ENCODE assay signal across 8 cellular contexts in the genomic region with DNA sequence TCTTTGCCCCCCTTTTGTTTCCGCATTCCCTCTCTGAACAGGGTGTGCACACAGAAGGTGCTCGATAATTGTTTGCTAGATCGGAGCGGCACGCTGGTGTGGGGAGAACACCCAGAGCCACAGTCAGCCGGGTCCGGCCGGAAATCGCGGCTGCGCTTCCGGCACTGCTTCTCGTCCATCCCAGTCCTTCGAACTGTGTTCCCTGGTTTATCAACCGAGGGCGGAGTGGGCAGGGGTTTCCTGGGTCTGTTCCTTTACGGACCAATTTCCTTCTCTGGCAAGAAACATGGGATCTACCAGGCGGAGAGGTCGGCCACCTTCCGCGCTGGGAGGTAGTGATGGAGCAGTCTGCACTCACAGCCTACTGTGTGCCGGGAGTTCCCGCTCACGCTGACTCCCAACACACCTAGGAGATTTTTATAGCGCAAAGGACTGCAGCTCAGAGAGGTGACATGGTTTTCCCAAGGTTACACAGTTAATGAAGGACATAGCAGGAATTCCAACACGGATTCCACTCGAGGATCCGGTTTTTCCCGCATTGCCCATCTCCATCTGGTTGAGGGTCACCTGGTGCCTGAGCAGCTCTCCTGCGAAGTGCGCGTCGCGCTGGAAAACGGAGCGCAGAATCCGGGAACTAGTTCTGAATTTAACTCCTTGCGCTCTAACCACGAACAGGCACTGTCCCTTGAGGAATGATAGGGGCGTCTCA. TPM values are rescaled to one million over a fixed set of nuclear protein-coding genes. Genes with fewer than 3 reads are reported as not detected.
DNase-seq lines count a peak whose midpoint lies in the region; ATAC-seq and TF ChIP-seq lines count a peak whose summit lies in the region.

No MANE protein-coding gene starts in this region.

- H2AFZ ChIP-seq in H9 (ENCODE audit: low read length) (no peak overlapping the region), neural cell (ENCODE audit: low read depth, low read length) (no peak overlapping the region)

- TF ChIP-seq EP300 in neural cell (conservative IDR thresholded peaks at IDR 0.05; ENCODE audit: poor library complexity, severe bottlenecking): no peak

- peaks cover 14% of the 10 kb centered on the region for H3K4me1 ChIP-seq in CD4-positive, CD25-positive, alpha-beta regulatory T cell (ENCODE audit: control insufficient read depth, insufficient read depth, low read length, poor library complexity, severe bottlenecking)
- H3K4me1 ChIP-seq in H9 (ENCODE audit: insufficient read depth, low read length): no peaks in the 10 kb centered on the region

- no peaks in the 10 kb centered on the region for H3K9me2 ChIP-seq in neural cell (ENCODE audit: insufficient read depth, low read length)

- no peak overlapping the region for H3K23ac ChIP-seq in H9 (ENCODE audit: insufficient read length, low read depth, low read length)

- H3K4me2 ChIP-seq in H9 (ENCODE audit: insufficient read depth, insufficient read length, low read length) (peak overlapping the region; percentile 41), neural cell (ENCODE audit: low read length) (no peak overlapping the region)

- H4K20me1 ChIP-seq in H9 (ENCODE audit: control insufficient read depth, insufficient read depth, insufficient read length) (peaks cover 11% of the 10 kb centered on the region), neural cell (ENCODE audit: insufficient read depth) (no peaks in the 10 kb centered on the region)

- H3K79me2 ChIP-seq in H9 (ENCODE audit: insufficient read depth, low read length) (no peaks in the 10 kb centered on the region), neural cell (replicated peaks; ENCODE audit: insufficient read depth, low read length) (no peaks in the 10 kb centered on the region)

- no peaks in the 10 kb centered on the region for H3K36me3 Mint-ChIP-seq in CD4-positive, CD25-positive, alpha-beta regulatory T cell
- H3K36me3 Mint-ChIP-seq in H9 (ENCODE audit: insufficient read depth in 1 of 3, low read depth in 3 of 3) (peaks cover 0 to 2% (median 0%) of the 10 kb centered on the region in 3 experiments; a peak in 2 of 7 replicates), chondrocyte (ENCODE audit: low read depth) (peaks cover 8% of the 10 kb centered on the region)

- no peak overlapping the region for H2BK20ac ChIP-seq in H9 (ENCODE audit: low read depth, low read length, poor library complexity, severe bottlenecking)

- no peaks in the 10 kb centered on the region for H3K9me3 ChIP-seq in CD4-positive, CD25-positive, alpha-beta regulatory T cell (ENCODE audit: control insufficient read depth in 2 of 2, low read length in 2 of 2)
- H3K9me3 ChIP-seq in H9 (ENCODE audit: control insufficient read depth, low read depth, low read length) (no peaks in the 10 kb centered on the region), neural cell (ENCODE audit: low read length) (no peaks in the 10 kb centered on the region)

- H3K23me2 ChIP-seq in H9 (ENCODE audit: insufficient read length, low read depth, low read length, poor library complexity, severe bottlenecking): no peaks in the 10 kb centered on the region

- H3K27me3 ChIP-seq in CD4-positive, CD25-positive, alpha-beta regulatory T cell (ENCODE audit: control insufficient read depth, insufficient read depth, low read length): peaks cover 47% of the 10 kb centered on the region
- H3K27me3 ChIP-seq in H9 (ENCODE audit: insufficient read depth, low read length) (peaks cover 99% of the 10 kb centered on the region), neural cell (ENCODE audit: insufficient read depth, low read depth, low read length) (peaks cover 100% of the 10 kb centered on the region)

- no peak overlapping the region for H2AK5ac ChIP-seq in H9 (ENCODE audit: insufficient read length, low read length)

- TF ChIP-seq CTCF in H9 (conservative IDR thresholded peaks at IDR 0.05): no peak
- TF ChIP-seq CTCF in chondrocyte (IDR thresholded peaks at IDR 0.05): no peak
- TF ChIP-seq CTCF in neural cell (IDR thresholded peaks at IDR 0.05; ENCODE audit: poor library complexity, severe bottlenecking): no peak
- no peak for TF ChIP-seq CTCF in RWPE1 (conservative IDR thresholded peaks at IDR 0.05; ENCODE audit: low read depth)

- WGBS in H9 (ENCODE audit: extremely low coverage, insufficient read length, low lambda C conversion rate): no CpG with 5 or more reads among the region's 40 CpGs

- POLR2A ChIA-PET in RWPE1 (lab: Yijun Ruan, JAX; ENCODE audit: low non-redundant PET): no interaction called here

- H3K4ac ChIP-seq in H9 (ENCODE audit: low read depth, low read length): no peak overlapping the region

- no peaks in the 10 kb centered on the region for H3K79me1 ChIP-seq in H9 (ENCODE audit: insufficient read depth, low read depth, low read length, poor library complexity, severe bottlenecking)

- H3K27ac ChIP-seq in CD4-positive, CD25-positive, alpha-beta regulatory T cell (ENCODE audit: insufficient read depth, low read length, poor library complexity, severe bottlenecking): no peak overlapping the region
- H3K27ac ChIP-seq in H9 (ENCODE audit: insufficient read length, low read depth, low read length) (no peak overlapping the region), neural cell (ENCODE audit: low read length) (no peak overlapping the region), RWPE1 (no peak overlapping the region)

- H3K9me3 Mint-ChIP-seq in CD4-positive, CD25-positive, alpha-beta regulatory T cell: peaks cover 0 to 1% (median 0%) of the 10 kb centered on the region in 7 donors
- H3K9me3 Mint-ChIP-seq in H9: peaks cover 0 to 13% of the 10 kb centered on the region in 2 experiments; a peak in 4 of 5 replicates
- H3K9me3 Mint-ChIP-seq in chondrocyte (ENCODE audit: low read depth): no peaks in the 10 kb centered on the region

- H4K5ac ChIP-seq in H9 (ENCODE audit: insufficient read length, low read depth, low read length): no peak overlapping the region

- H2BK120ac ChIP-seq in H9 (ENCODE audit: low read depth, low read length, poor library complexity, severe bottlenecking): no peak overlapping the region

- ATAC-seq in CD4-positive, CD25-positive, alpha-beta regulatory T cell (ENCODE audit: low read depth in 2 of 2): no peak
- ATAC-seq in GM19035 (IDR thresholded peaks at IDR 0.05; ENCODE audit: unreplicated experiment) (no peak), HG02870 (IDR thresholded peaks at IDR 0.05; ENCODE audit: unreplicated experiment) (no peak), HG02588 (IDR thresholded peaks at IDR 0.05; ENCODE audit: unreplicated experiment) (no peak)

- H3K4me1 Mint-ChIP-seq in CD4-positive, CD25-positive, alpha-beta regulatory T cell: peaks cover 0 to 27% (median 9%) of the 10 kb centered on the region in 4 donors
- H3K4me1 Mint-ChIP-seq in H9: peaks cover 18 to 48% of the 10 kb centered on the region in 2 experiments
- H3K4me1 Mint-ChIP-seq in chondrocyte (ENCODE audit: low read depth): peaks cover 38% of the 10 kb centered on the region

- H3K4me3 ChIP-seq in CD4-positive, CD25-positive, alpha-beta regulatory T cell (ENCODE audit: low read depth, low read length): peak overlapping the region; percentile 32
- H3K4me3 ChIP-seq in neural cell (ENCODE audit: low read length): peak overlapping the region; percentile 53

- no peak overlapping the region for H3T11ph ChIP-seq in H9 (ENCODE audit: low read length)

- CTCF ChIA-PET in RWPE1 (lab: Yijun Ruan, JAX): interaction anchor here (0.6 to 0.7 kb wide), 2 partner anchors 8 to 13 kb away, joined by 3 to 4 read pairs; no protein-coding TSS in a partner anchor

- no peak overlapping the region for H2BK5ac ChIP-seq in H9 (ENCODE audit: insufficient read length, low read length)

- no peak overlapping the region for H3K14ac ChIP-seq in H9 (ENCODE audit: insufficient read depth, low read length)

- H3K56ac ChIP-seq in H9 (ENCODE audit: insufficient read length, low read depth, low read length): no peak overlapping the region

- DNase-seq in CD4-positive, CD25-positive, alpha-beta regulatory T cell: no peak
- no peak for DNase-seq in H9
- DNase-seq in chondrocyte (ENCODE audit: low spot score): no peak
- no peak for DNase-seq in RWPE1 (ENCODE audit: low spot score)

- H4K91ac ChIP-seq in H9 (ENCODE audit: insufficient read length, low read depth, low read length): no peak overlapping the region

- H3K18ac ChIP-seq in H9 (ENCODE audit: insufficient read length, low read depth, low read length): no peak overlapping the region

- peak overlapping the region in 3 of 4 donors; percentile 59 to 87 (median 66) for H3K4me3 Mint-ChIP-seq in CD4-positive, CD25-positive, alpha-beta regulatory T cell
- H3K4me3 Mint-ChIP-seq in H9 (peak overlapping the region; percentile 51 to 79), chondrocyte (ENCODE audit: unreplicated experiment) (peak overlapping the region; percentile 89)

- H3K36me3 ChIP-seq in CD4-positive, CD25-positive, alpha-beta regulatory T cell (ENCODE audit: control insufficient read depth, insufficient read depth, low read length): no peaks in the 10 kb centered on the region
- H3K36me3 ChIP-seq in neural cell (ENCODE audit: insufficient read depth, low read length): no peaks in the 10 kb centered on the region

- H4K8ac ChIP-seq in H9 (replicated peaks; ENCODE audit: insufficient read length, low read depth, low read length): no peak overlapping the region

- peaks cover 71% of the 10 kb centered on the region for H3K27me3 Mint-ChIP-seq in CD4-positive, CD25-positive, alpha-beta regulatory T cell
- H3K27me3 Mint-ChIP-seq in H9 (ENCODE audit: low read depth) (no peaks in the 10 kb centered on the region; the same call in none of the 2 replicates), chondrocyte (ENCODE audit: low read depth) (peaks cover 61% of the 10 kb centered on the region)

- TF ChIP-seq RAD21 in neural cell (conservative IDR thresholded peaks at IDR 0.05): no peak

- H3F3A ChIP-seq in neural cell (ENCODE audit: insufficient read depth, low read length, poor library complexity, severe bottlenecking): no peaks in the 10 kb centered on the region

- peak overlapping the region in 1 of 3 donors; percentile 86 for H3K27ac Mint-ChIP-seq in CD4-positive, CD25-positive, alpha-beta regulatory T cell
- H3K27ac Mint-ChIP-seq in H9 (no peak overlapping the region), chondrocyte (ENCODE audit: unreplicated experiment) (no peak overlapping the region)

- no peak overlapping the region for H2BK12ac ChIP-seq in H9 (ENCODE audit: insufficient read length, low read depth, low read length)

- no peak overlapping the region for H3K9ac ChIP-seq in H9 (ENCODE audit: extremely low read depth, insufficient read length, low read length)
- H3K9ac ChIP-seq in neural cell (ENCODE audit: low read length): no peak overlapping the region

- H2BK15ac ChIP-seq in H9 (ENCODE audit: low read depth, low read length): no peak overlapping the region

TF ChIP-seq in neural cell, 6 proteins besides CTCF, POLR2A, EP300 and RAD21 (continues in another document):
- TF ChIP-seq TAF1 (IDR thresholded peaks at IDR 0.05; ENCODE audit: low read depth): no peak

RNA-seq across cellular contexts. Expression of a gene that starts 6.8 kb away (rescaled TPM):
- 0.54 TPM for total RNA-seq in CD4-positive, CD25-positive, alpha-beta regulatory T cell
- under 1 TPM in 1 of 4 donors, not detected in 3; 0.32 TPM for polyA plus RNA-seq in CD4-positive, CD25-positive, alpha-beta regulatory T cell
- total RNA-seq in H9 (2021): not detected in 2 replicates
- total RNA-seq in chondrocyte: 4.4 to 4.8 TPM (median 4.4 TPM) in 3 replicates
- polyA plus RNA-seq in neural cell: 1.7 and 2.8 TPM in 2 replicates
- polyA minus RNA-seq in neural cell: 0.35 TPM in 1 of 2 replicates, not detected in the other
